Comparison of ENCODE assay signal across 8 cellular contexts in the genomic region with DNA sequence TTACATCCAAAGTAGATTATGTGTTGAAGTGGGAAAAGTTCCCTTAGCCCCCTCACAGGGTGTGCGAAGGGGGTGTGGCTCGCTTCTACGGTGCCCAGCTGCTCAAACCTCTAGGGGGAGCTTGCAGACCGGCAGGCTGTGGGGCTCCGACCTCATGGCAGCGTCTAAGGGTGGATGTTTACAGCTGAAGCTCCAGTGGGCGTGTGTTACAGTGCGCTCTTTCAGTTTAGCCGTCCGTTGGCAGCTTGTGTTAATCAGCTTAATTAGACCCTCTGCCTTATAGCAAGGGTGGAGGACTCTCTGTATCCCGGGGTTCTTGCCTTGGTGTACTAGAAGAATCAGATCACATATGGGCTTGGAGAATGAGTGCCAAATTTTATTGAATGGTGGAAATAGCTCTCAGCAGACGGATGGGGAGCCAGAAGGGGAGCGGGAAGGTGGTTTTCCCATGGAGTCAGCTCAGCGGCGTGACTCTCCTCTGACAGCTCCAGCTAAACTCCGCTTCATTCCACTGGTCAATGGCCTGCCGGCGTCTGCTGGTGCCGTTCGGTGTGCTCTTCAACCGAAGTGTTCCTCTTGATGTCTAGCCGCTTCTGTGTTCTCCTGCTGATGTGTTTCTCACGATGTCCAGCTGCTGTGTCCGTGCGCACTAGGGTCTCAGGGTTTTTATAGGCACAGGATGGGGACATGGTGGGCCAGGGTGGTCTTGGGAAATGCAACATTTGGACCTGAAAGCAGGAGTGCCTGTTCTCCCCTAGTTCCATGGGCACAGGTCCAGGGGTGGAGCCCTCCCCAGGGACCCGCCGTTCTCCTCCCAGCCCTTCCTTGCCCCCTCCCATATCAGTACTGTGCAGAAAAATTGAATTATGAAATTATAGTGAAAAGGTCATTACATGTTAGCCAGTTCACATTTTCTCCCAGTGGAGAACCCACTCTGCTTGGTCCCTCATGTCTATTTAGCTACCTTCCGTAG. TPM values are rescaled to one million over a fixed set of nuclear protein-coding genes. Genes with fewer than 3 reads are reported as not detected.
DNase-seq lines count a peak whose midpoint lies in the region; ATAC-seq and TF ChIP-seq lines count a peak whose summit lies in the region.

No MANE protein-coding gene starts in this region.

- peak; percentile 75 for ATAC-seq in GM21526 (IDR thresholded peaks at IDR 0.05; ENCODE audit: low FRiP score, unreplicated experiment)

- in situ Hi-C loops in G401 (cut with HindIII; ENCODE audit: low sequenced_read_pairs) (no loop called here), brain microvascular endothelial cell (cut with HindIII; ENCODE audit: low pct_ligation_motif_present, low sequenced_read_pairs) (no loop called here)

- TF ChIP-seq CTCF in brain microvascular endothelial cell (IDR thresholded peaks at IDR 0.05; ENCODE audit: low read depth, low read length, missing control alignments) = peak; percentile 92

- intact Hi-C loops in posterior vena cava (cut with DNase I) = loop anchor here in 1 of 2 donors (10.0 kb wide), 1 partner anchor 515 kb away; no protein-coding TSS in a partner anchor

- peak; percentile 9 for DNase-seq in G401 (ENCODE audit: low spot score)
- DNase-seq in HT1080 (ENCODE audit: low read depth) = peak; percentile 61
- DNase-seq in SHP77 treated with DMSO at 0.1 percent for 48 hours (lab: John Stamatoyannopoulos, UW) = peak; percentile 63
- peak; percentile 34 for DNase-seq in brain microvascular endothelial cell
- peak; percentile 64 for DNase-seq in kidney tubule cell (ENCODE audit: low spot score)
- peak; percentile 24 to 31 for DNase-seq in stimulated activated CD8-positive, alpha-beta memory T cell treated with anti-CD3 and anti-CD28 coated beads, Interleukin-7, amount 100 ng/mL, for 48 hours (ENCODE audit: extremely low read depth in 1 of 2, low read depth in 1 of 2)
- no peak for DNase-seq in posterior vena cava (ENCODE audit: low spot score)

- peak overlapping the region; percentile 28 for H3K4me3 ChIP-seq in brain microvascular endothelial cell (ENCODE audit: low read depth, low read length)

- H3K27ac ChIP-seq in brain microvascular endothelial cell = no peak overlapping the region

- no peaks in the 10 kb centered on the region for H3K36me3 ChIP-seq in brain microvascular endothelial cell (replicated peaks)

- H3K27me3 ChIP-seq in brain microvascular endothelial cell (replicated peaks) = no peaks in the 10 kb centered on the region

RNA-seq across cellular contexts. Expression of a gene that starts 28.6 kb away (rescaled TPM):
- total RNA-seq in G401 (2014; rRNA removed; shearing (Covaris generic)) = not detected in 2 replicates
- total RNA-seq in HT1080 (2014; rRNA removed; shearing (Covaris generic)) = not detected in 2 replicates
- polyA plus RNA-seq in HT1080 (2015; cell fraction: cytosol; rRNA removed) = not detected in 2 replicates
- polyA plus RNA-seq in HT1080 (2015; cell fraction: nucleus; rRNA removed) = not detected in 2 replicates
- not detected for total RNA-seq in posterior vena cava

RNA-seq across cellular contexts. Expression of a gene that starts 43.1 kb away (rescaled TPM):
- not detected in 2 replicates for total RNA-seq in G401 (2014; rRNA removed; shearing (Covaris generic))
- total RNA-seq in HT1080 (2014; rRNA removed; shearing (Covaris generic)) = not detected in 2 replicates
- not detected in 2 replicates for polyA plus RNA-seq in HT1080 (2015; cell fraction: cytosol; rRNA removed)
- polyA plus RNA-seq in HT1080 (2015; cell fraction: nucleus; rRNA removed) = not detected in 2 replicates
- total RNA-seq in posterior vena cava = not detected

RNA-seq across cellular contexts. Expression of a gene that starts 45.5 kb away (rescaled TPM):
- 0.98 TPM in 1 of 2 replicates, not detected in the other for total RNA-seq in G401 (2014; rRNA removed; shearing (Covaris generic))
- 0.70 and 1.4 TPM in 2 replicates for total RNA-seq in HT1080 (2014; rRNA removed; shearing (Covaris generic))
- 1.5 and 1.6 TPM in 2 replicates for polyA plus RNA-seq in HT1080 (2015; cell fraction: cytosol; rRNA removed)
- 1.9 and 2.7 TPM in 2 replicates for polyA plus RNA-seq in HT1080 (2015; cell fraction: nucleus; rRNA removed)
- 10 to 100 TPM; 15.1 to 22.0 TPM for total RNA-seq in posterior vena cava

RNA-seq across cellular contexts. Expression of a gene that starts 46.9 kb away (rescaled TPM):
- not detected in 2 replicates for total RNA-seq in G401 (2014; rRNA removed; shearing (Covaris generic))
- total RNA-seq in HT1080 (2014; rRNA removed; shearing (Covaris generic)) = not detected in 2 replicates
- polyA plus RNA-seq in HT1080 (2015; cell fraction: cytosol; rRNA removed) = not detected in 2 replicates
- not detected in 2 replicates for polyA plus RNA-seq in HT1080 (2015; cell fraction: nucleus; rRNA removed)
- not detected for total RNA-seq in posterior vena cava

RNA-seq across cellular contexts. Expression of a gene that starts 56.9 kb away (rescaled TPM):
- not detected in 2 replicates for total RNA-seq in G401 (2014; rRNA removed; shearing (Covaris generic))
- not detected in 2 replicates for total RNA-seq in HT1080 (2014; rRNA removed; shearing (Covaris generic))
- polyA plus RNA-seq in HT1080 (2015; cell fraction: cytosol; rRNA removed) = not detected in 2 replicates
- not detected in 2 replicates for polyA plus RNA-seq in HT1080 (2015; cell fraction: nucleus; rRNA removed)
- total RNA-seq in posterior vena cava = not detected
